ENCODE assay signal across 1 cellular context in genomic region chr12:122116707-122117535, GRCh38.
TF ChIP-seq lines count a peak whose summit lies in the region.

No MANE protein-coding gene starts in this region.

TF ChIP-seq in K562, 482 proteins besides CTCF, POLR2A, EP300 and RAD21 (continued from another document):
- TF ChIP-seq USF1 (CRISPR knock-in tag; IDR thresholded peaks at IDR 0.05): peak; percentile 83
- no peak for TF ChIP-seq PRMT5 (CRISPR knock-in tag; IDR thresholded peaks at IDR 0.05)
- TF ChIP-seq, protein P1, sequence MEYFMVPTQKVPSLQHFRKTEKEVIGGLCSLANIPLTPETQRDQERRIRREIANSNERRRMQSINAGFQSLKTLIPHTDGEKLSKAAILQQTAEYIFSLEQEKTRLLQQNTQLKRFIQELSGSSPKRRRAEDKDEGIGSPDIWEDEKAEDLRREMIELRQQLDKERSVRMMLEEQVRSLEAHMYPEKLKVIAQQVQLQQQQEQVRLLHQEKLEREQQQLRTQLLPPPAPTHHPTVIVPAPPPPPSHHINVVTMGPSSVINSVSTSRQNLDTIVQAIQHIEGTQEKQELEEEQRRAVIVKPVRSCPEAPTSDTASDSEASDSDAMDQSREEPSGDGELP (CRISPR knock-in tag; IDR thresholded peaks at IDR 0.05; ENCODE audit: borderline replicate concordance): peak; percentile 91
- TF ChIP-seq TCF3 (CRISPR knock-in tag; IDR thresholded peaks at IDR 0.05): peak; percentile 39; the same call in 1 of the 2 replicates
- TF ChIP-seq ARID4B (CRISPR knock-in tag; IDR thresholded peaks at IDR 0.05): peak; percentile 57; the same call in 1 of the 2 replicates
- TF ChIP-seq DEAF1 (CRISPR knock-in tag; IDR thresholded peaks at IDR 0.05): 0 out of 2 replicates have a peak, but pooled peaks have one; percentile 10
- no peak for TF ChIP-seq E2F3 (CRISPR knock-in tag; IDR thresholded peaks at IDR 0.05)
- TF ChIP-seq MYC (IDR thresholded peaks at IDR 0.05; ENCODE audit: low read depth, low read length): 0 out of 2 replicates have a peak, but pooled peaks have one; percentile 19
- no peak for TF ChIP-seq MYC (CRISPR knock-in tag; IDR thresholded peaks at IDR 0.05; ENCODE audit: borderline replicate concordance, low read depth)
- TF ChIP-seq FOXJ3 (CRISPR knock-in tag; IDR thresholded peaks at IDR 0.05): no peak
